ENCODE assay signal across 9 cellular contexts in genomic region chr11:113014731-113015455, GRCh38. TPM values are rescaled to one million over a fixed set of nuclear protein-coding genes. Genes with fewer than 3 reads are reported as not detected.
DNase-seq lines count a peak whose midpoint lies in the region; ATAC-seq lines count a peak whose summit lies in the region.
"Had no signal": no experiment of that assay in that cellular context is flagged by ENCODE, and none has a peak within 500 bp of the region (broad histone marks: within the 10 kb centered on the region; RNA-seq: fewer than 3 reads in every experiment).

No MANE protein-coding gene starts in this region.

- DNase-seq in DMS 273 (lab: John Stamatoyannopoulos, UW; ENCODE audit: unreplicated experiment): peak; percentile 95
- DNase-seq in NCI-H2081 treated with DMSO at 0.1 percent for 48 hours (lab: John Stamatoyannopoulos, UW): peak; percentile 52
- peak in 36 of 58 donors; percentile 6 to 74 (median 28) for DNase-seq in anterior cingulate cortex (lab: John Stamatoyannopoulos, UW)
- peak; percentile 84 for DNase-seq in myocyte (ENCODE audit: low read depth)
- no peak for DNase-seq in OCI-M2 (lab: John Stamatoyannopoulos, UW; ENCODE audit: unreplicated experiment)
- no peak for DNase-seq in stimulated activated CD4-positive, alpha-beta T cell treated with anti-CD3 and anti-CD28 coated beads, Interleukin-2, amount 100 ng/mL, for 48 hours
- DNase-seq: MG63 had no signal

- ATAC-seq in GM21723 (IDR thresholded peaks at IDR 0.05; ENCODE audit: unreplicated experiment) (no peak), GM21390 (IDR thresholded peaks at IDR 0.05; ENCODE audit: unreplicated experiment) (no peak)

RNA-seq across cellular contexts. Expression of gene NCAM1, which starts 53.7 kb away (rescaled TPM):
- total RNA-seq in myocyte: 536 and 591 TPM in 2 replicates
- polyA plus RNA-seq in myocyte (2012): 461 TPM

Comparison
In these comparisons a context has a peak if more than half of its experiments do, and no peak if none do; other contexts are left out.
1. DNase-seq: peak in DMS 273 (single experiment), NCI-H2081 treated with DMSO at 0.1 percent for 48 hours (single experiment), anterior cingulate cortex (36 of 58) and myocyte (single experiment); none in OCI-M2 (single experiment) and stimulated activated CD4-positive, alpha-beta T cell treated with anti-CD3 and anti-CD28 coated beads, Interleukin-2, amount 100 ng/mL, for 48 hours (0 of 2).